10 cellular contexts compared by ENCODE assay signal in the genomic region with DNA sequence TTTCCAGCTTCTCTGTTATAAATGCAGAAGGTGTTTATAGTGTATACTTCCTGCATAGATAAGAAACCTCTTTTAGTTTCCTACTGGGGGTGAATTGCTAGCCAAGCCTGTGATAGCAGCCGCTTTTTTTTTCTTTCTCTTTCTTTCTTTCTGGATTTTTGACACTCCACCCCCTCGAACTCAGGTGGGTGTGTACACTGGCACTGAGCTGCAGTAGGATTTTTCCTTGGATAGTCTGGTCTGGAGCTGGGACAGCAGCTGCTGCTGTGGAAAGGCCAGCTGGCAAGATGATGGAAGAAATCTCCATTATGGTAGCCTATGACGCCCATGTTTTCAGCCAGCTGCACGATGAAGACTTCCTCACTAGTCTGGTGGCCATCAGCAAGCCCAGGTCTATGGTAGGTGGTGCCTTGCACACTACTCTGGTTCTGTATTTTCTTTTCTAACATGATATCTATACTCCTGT.
DNase-seq lines count a peak whose midpoint lies in the region; ATAC-seq and TF ChIP-seq lines count a peak whose summit lies in the region.
"Had no signal": no experiment of that assay in that cellular context is flagged by ENCODE, and none has a peak within 500 bp of the region (broad histone marks: within the 10 kb centered on the region; RNA-seq: fewer than 3 reads in every experiment).

No MANE protein-coding gene starts in this region.

- no peak for DNase-seq in activated CD4-positive, alpha-beta T cell treated with anti-CD3 and anti-CD28 coated beads for 36 hours
- no peak for DNase-seq in activated CD4-positive, alpha-beta T cell treated with anti-CD3 and anti-CD28 coated beads for 48 hours
- peak; percentile 96 for DNase-seq in NCI-H510A treated with DMSO at 0.1 percent for 48 hours (lab: John Stamatoyannopoulos, UW)
- DNase-seq in endothelial cell (ENCODE audit: low spot score) = no peak
- DNase-seq in sciatic nerve (ENCODE audit: low spot score) = no peak
- no peak for DNase-seq in NOMO-1 treated with DMSO at 0.1 percent for 48 hours (lab: John Stamatoyannopoulos, UW; ENCODE audit: unreplicated experiment)
- DNase-seq: ACHN; activated CD4-positive, alpha-beta T cell treated with anti-CD3 and anti-CD28 coated beads for 1 hour had no signal

- H3K9me3 Mint-ChIP-seq in activated CD4-positive, alpha-beta T cell treated with anti-CD3 and anti-CD28 coated beads for 36 hours (ENCODE audit: low read depth) = no peaks in the 10 kb centered on the region
- H3K9me3 Mint-ChIP-seq in endothelial cell (ENCODE audit: unreplicated experiment) = no peaks in the 10 kb centered on the region

- H3K4me3 Mint-ChIP-seq in activated CD4-positive, alpha-beta T cell treated with anti-CD3 and anti-CD28 coated beads for 36 hours = peak overlapping the region; percentile 3
- H3K4me3 Mint-ChIP-seq in endothelial cell (ENCODE audit: unreplicated experiment) = no peak overlapping the region

- POLR2A ChIA-PET in activated CD4-positive, alpha-beta T cell treated with anti-CD3 and anti-CD28 coated beads for 36 hours (lab: Charles Lee) = no interaction called here

- H3K27me3 Mint-ChIP-seq in activated CD4-positive, alpha-beta T cell treated with anti-CD3 and anti-CD28 coated beads for 36 hours = no peaks in the 10 kb centered on the region
- H3K27me3 Mint-ChIP-seq in endothelial cell (ENCODE audit: unreplicated experiment) = no peaks in the 10 kb centered on the region

- intact Hi-C loops in activated CD4-positive, alpha-beta T cell treated with anti-CD3 and anti-CD28 coated beads for 36 hours (cut with DNase I, micrococcal nuclease) = loop anchor here in 1 of 2 experiments (5.0 kb wide), 1 partner anchor 60 kb away; no protein-coding TSS in a partner anchor
- intact Hi-C loops in sciatic nerve (cut with DNase I) = no loop called here

- peak overlapping the region; percentile 75 for H3K27ac Mint-ChIP-seq in activated CD4-positive, alpha-beta T cell treated with anti-CD3 and anti-CD28 coated beads for 36 hours
- peak overlapping the region; percentile 46 for H3K27ac Mint-ChIP-seq in endothelial cell (ENCODE audit: unreplicated experiment)

- H3K36me3 Mint-ChIP-seq in activated CD4-positive, alpha-beta T cell treated with anti-CD3 and anti-CD28 coated beads for 36 hours (ENCODE audit: low read depth) = no peaks in the 10 kb centered on the region
- H3K36me3 Mint-ChIP-seq in endothelial cell (ENCODE audit: low read depth, unreplicated experiment) = no peaks in the 10 kb centered on the region

- H3K4me1 Mint-ChIP-seq in activated CD4-positive, alpha-beta T cell treated with anti-CD3 and anti-CD28 coated beads for 36 hours = peaks cover 16% of the 10 kb centered on the region
- peaks cover 17% of the 10 kb centered on the region for H3K4me1 Mint-ChIP-seq in endothelial cell (ENCODE audit: unreplicated experiment)

- no peak for ATAC-seq in activated CD4-positive, alpha-beta T cell treated with anti-CD3 and anti-CD28 coated beads for 36 hours
- ATAC-seq in sciatic nerve (peak; percentile 72), GM19023 (IDR thresholded peaks at IDR 0.05; ENCODE audit: unreplicated experiment) (no peak), GM18520 (IDR thresholded peaks at IDR 0.05; ENCODE audit: unreplicated experiment) (no peak)

- TF ChIP-seq CTCF in endothelial cell (IDR thresholded peaks at IDR 0.05; ENCODE audit: unreplicated experiment) = no peak

- CTCF ChIA-PET in activated CD4-positive, alpha-beta T cell treated with anti-CD3 and anti-CD28 coated beads for 36 hours (lab: Charles Lee) = interaction anchor here (1.2 to 1.5 kb wide), 2 partner anchors 17 to 144 kb away, joined by 3 to 4 read pairs; no protein-coding TSS in a partner anchor
